Comparison of ENCODE assay signal across 8 cellular contexts in genomic region chr1:186375152-186375928, GRCh38. TPM values are rescaled to one million over a fixed set of nuclear protein-coding genes. Genes with fewer than 3 reads are reported as not detected.
A peak's percentile ranks its signal among the peaks of the same experiment; 100 is the strongest.
DNase-seq lines count a peak whose midpoint lies in the region; ATAC-seq and TF ChIP-seq lines count a peak whose summit lies in the region.

Gene ODR4, plus strand, starts transcription at chr1:186375838. Its CDS starts 3,948 bp downstream, at chr1:186379786.
Gene TPR, minus strand, starts transcription at chr1:186375253. Its CDS starts 225 bp downstream, at chr1:186375028.

- peak within 1 kb of the TSS; percentile 98 for H3K27ac Mint-ChIP-seq in activated naive CD8-positive, alpha-beta T cell treated with anti-CD3 and anti-CD28 coated beads, Interleukin-2, amount 50 U/mL, for 24 hours

- peaks cover 3% of the 10 kb centered on the region for H3K79me2 ChIP-seq in parathyroid adenoma

- no peaks in the 10 kb centered on the region for H3K9me3 Mint-ChIP-seq in activated naive CD8-positive, alpha-beta T cell treated with anti-CD3 and anti-CD28 coated beads, Interleukin-2, amount 50 U/mL, for 24 hours

- peak; percentile 99 for DNase-seq in GM12865 (ENCODE audit: low read depth)
- peak; percentile 99 for DNase-seq in NCI-H128 (lab: John Stamatoyannopoulos, UW; ENCODE audit: unreplicated experiment)
- peak; percentile 92 to 95 for DNase-seq in SW 1271 (lab: John Stamatoyannopoulos, UW)
- peak; percentile 94 for DNase-seq in activated naive CD8-positive, alpha-beta T cell treated with anti-CD3 and anti-CD28 coated beads, Interleukin-2, amount 50 U/mL, for 24 hours
- peak; percentile 99 for DNase-seq in Right ventricle myocardium superior
- DNase-seq in transverse colon: peak; percentile 97

- H3K9me3 ChIP-seq in parathyroid adenoma (ENCODE audit: control insufficient read depth, low read length): no peaks in the 10 kb centered on the region
- no peaks in the 10 kb centered on the region for H3K9me3 ChIP-seq in transverse colon

- no peak for TF ChIP-seq EP300 in transverse colon (IDR thresholded peaks at IDR 0.05; ENCODE audit: low read depth)

- H3K27me3 Mint-ChIP-seq in activated naive CD8-positive, alpha-beta T cell treated with anti-CD3 and anti-CD28 coated beads, Interleukin-2, amount 50 U/mL, for 24 hours: no peaks in the 10 kb centered on the region

- H3K27ac ChIP-seq in parathyroid adenoma (peak within 1 kb of the TSS; percentile 99), transverse colon (peak within 1 kb of the TSS; percentile 92 to 99 (median 96))

- H2AFZ ChIP-seq in parathyroid adenoma: peak within 1 kb of the TSS; percentile 90

- H3K36me3 Mint-ChIP-seq in activated naive CD8-positive, alpha-beta T cell treated with anti-CD3 and anti-CD28 coated beads, Interleukin-2, amount 50 U/mL, for 24 hours (ENCODE audit: low read depth): peaks cover 29% of the 10 kb centered on the region

- H3K36me3 ChIP-seq in parathyroid adenoma (ENCODE audit: control insufficient read depth, insufficient read depth, low read length) (no peaks in the 10 kb centered on the region), transverse colon (peaks cover 0 to 20% (median 7%) of the 10 kb centered on the region in 4 donors)

- 0% methylated on average over 8 to 60 of the region's 60 CpGs for WGBS in transverse colon (ENCODE audit: low coverage in 1 of 2), 2 donors

- peak within 1 kb of the TSS; percentile 86 for H3K4me2 ChIP-seq in parathyroid adenoma (ENCODE audit: low read length)

- TF ChIP-seq POLR2A in transverse colon (IDR thresholded peaks at IDR 0.05): peak; percentile 70

- intact Hi-C loops in Right ventricle myocardium superior (cut with DNase I): no loop called here
- intact Hi-C loops in transverse colon (cut with DNase I; ENCODE audit: low total_unique reads): no loop called here

- peak within 1 kb of the TSS; percentile 21 for H3K9ac ChIP-seq in parathyroid adenoma

- H3K4me1 ChIP-seq in parathyroid adenoma (no peaks in the 10 kb centered on the region), transverse colon (peaks cover 14 to 28% (median 20%) of the 10 kb centered on the region in 4 donors)

- H3K27me3 ChIP-seq in parathyroid adenoma (ENCODE audit: control insufficient read depth, insufficient read depth, low read length) (no peaks in the 10 kb centered on the region), transverse colon (no peaks in the 10 kb centered on the region)

- in situ Hi-C loops in transverse colon (cut with MboI; ENCODE audit: low pct_ligation_motif_present in 1 of 4, low pct_unique_long_range_greater_than_20kb in 1 of 4, low sequenced_read_pairs in 3 of 4): no loop called here

- ATAC-seq in HG02678 (IDR thresholded peaks at IDR 0.05; ENCODE audit: unreplicated experiment) (peak; percentile 88), Right ventricle myocardium superior (ENCODE audit: poor library complexity) (peak; percentile 96)
- ATAC-seq in activated naive CD8-positive, alpha-beta T cell treated with anti-CD3 and anti-CD28 coated beads, Interleukin-2, amount 50 U/mL, for 24 hours: peak; percentile 90

- peak within 1 kb of the TSS; percentile 99 for H3K4me3 Mint-ChIP-seq in activated naive CD8-positive, alpha-beta T cell treated with anti-CD3 and anti-CD28 coated beads, Interleukin-2, amount 50 U/mL, for 24 hours

- peaks cover 50% of the 10 kb centered on the region for H3K4me1 Mint-ChIP-seq in activated naive CD8-positive, alpha-beta T cell treated with anti-CD3 and anti-CD28 coated beads, Interleukin-2, amount 50 U/mL, for 24 hours

- H3K4me3 ChIP-seq in GM12865 (ENCODE audit: low read depth, low read length): peak within 1 kb of the TSS; percentile 82
- H3K4me3 ChIP-seq in parathyroid adenoma (ENCODE audit: low read depth, low read length): peak within 1 kb of the TSS; percentile 96
- H3K4me3 ChIP-seq in transverse colon: peak within 1 kb of the TSS; percentile 66 to 99 (median 94)

- TF ChIP-seq CTCF in GM12865 (IDR thresholded peaks at IDR 0.05; ENCODE audit: insufficient read depth, low read depth, low read length, missing control alignments) (peak; percentile 90), parathyroid adenoma (IDR thresholded peaks at IDR 0.05) (peak; percentile 87), transverse colon (IDR thresholded peaks at IDR 0.05) (peak; percentile 78 to 100 (median 85))

RNA-seq across cellular contexts. Expression of gene ODR4, which starts in this region (rescaled TPM):
- total RNA-seq in Right ventricle myocardium superior (10.2 TPM), transverse colon (10 to 100 TPM in 2 of 4 donors, 1 to 10 TPM in 2; 7.0 to 22.1 (median 14.7) TPM)

RNA-seq across cellular contexts. Expression of gene TPR, which starts in this region (rescaled TPM):
- total RNA-seq in Right ventricle myocardium superior (41.4 TPM), transverse colon (10 to 100 TPM; 57.5 to 99.7 (median 81.0) TPM)

Comparison
In these comparisons a context has a peak if more than half of its experiments do, and no peak if none do; other contexts are left out.
1. Peak in every context shown above with its lines: DNase-seq, ATAC-seq, H3K4me3 ChIP-seq and H3K27ac ChIP-seq.